ENCODE assay signal across 8 cellular contexts in the genomic region with DNA sequence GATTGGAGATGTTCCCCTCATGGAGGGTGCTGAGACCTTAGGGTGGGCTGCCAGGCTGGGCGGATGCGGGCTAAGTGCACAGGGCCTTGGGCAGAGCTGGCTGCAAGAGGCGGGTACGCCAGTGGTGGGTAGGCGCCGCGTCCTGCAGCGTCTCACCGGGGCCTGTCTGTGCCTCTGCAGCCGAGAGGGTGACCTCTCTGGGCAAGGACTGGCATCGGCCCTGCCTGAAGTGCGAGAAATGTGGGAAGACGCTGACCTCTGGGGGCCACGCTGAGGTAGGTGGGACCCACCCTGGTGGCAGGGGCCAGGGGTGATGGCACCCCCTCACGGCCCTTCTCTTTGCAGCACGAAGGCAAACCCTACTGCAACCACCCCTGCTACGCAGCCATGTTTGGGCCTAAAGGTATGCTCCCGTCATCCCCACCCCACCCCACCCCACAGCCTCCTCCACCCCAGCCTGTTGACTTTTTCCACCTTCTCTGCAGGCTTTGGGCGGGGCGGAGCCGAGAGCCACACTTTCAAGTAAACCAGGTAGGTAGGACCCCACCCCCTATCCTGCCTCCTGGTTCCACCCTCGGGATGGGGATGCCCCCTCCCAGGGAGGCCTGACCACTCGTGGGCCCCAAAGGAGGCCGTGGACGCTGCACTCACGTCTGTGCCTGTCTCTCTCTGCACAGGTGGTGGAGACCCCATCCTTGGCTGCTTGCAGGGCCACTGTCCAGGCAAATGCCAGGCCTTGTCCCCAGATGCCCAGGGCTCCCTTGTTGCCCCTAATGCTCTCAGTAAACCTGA. TPM values are rescaled to one million over a fixed set of nuclear protein-coding genes. Genes with fewer than 3 reads are reported as not detected.
DNase-seq lines count a peak whose midpoint lies in the region; ATAC-seq and TF ChIP-seq lines count a peak whose summit lies in the region.

No MANE protein-coding gene starts in this region.

- H3K4me1 ChIP-seq in smooth muscle cell (ENCODE audit: low read depth): peaks cover 6% of the 10 kb centered on the region

- H3K27ac Mint-ChIP-seq in WTC11: no peak overlapping the region

- TF ChIP-seq CTCF in GM12873 (IDR thresholded peaks at IDR 0.05; ENCODE audit: insufficient read depth, low read depth, low read length, missing control alignments): peak; percentile 3
- TF ChIP-seq CTCF in WTC11 (IDR thresholded peaks at IDR 0.05): no peak
- TF ChIP-seq CTCF in smooth muscle cell (IDR thresholded peaks at IDR 0.05; ENCODE audit: borderline replicate concordance, insufficient read depth, poor library complexity, severe bottlenecking): no peak

- H3K36me3 ChIP-seq in smooth muscle cell (ENCODE audit: low read depth): no peaks in the 10 kb centered on the region

- DNase-seq in WTC11 (ENCODE audit: low spot score) (no peak), left cardiac atrium (peak; percentile 32), smooth muscle cell (lab: John Stamatoyannopoulos, UW; ENCODE audit: unreplicated experiment) (no peak), NCI-H446 (lab: John Stamatoyannopoulos, UW) (no peak), NCI-H2107 (lab: John Stamatoyannopoulos, UW) (no peak)

- no peaks in the 10 kb centered on the region for H3K36me3 Mint-ChIP-seq in WTC11

- no peak for ATAC-seq in WTC11
- no peak for ATAC-seq in left cardiac atrium
- no peak for ATAC-seq in HG02938 (IDR thresholded peaks at IDR 0.05; ENCODE audit: unreplicated experiment)
- ATAC-seq in GM21737 (IDR thresholded peaks at IDR 0.05; ENCODE audit: unreplicated experiment): no peak

- H3K27ac ChIP-seq in smooth muscle cell (ENCODE audit: low read depth): no peak overlapping the region

- peak overlapping the region; percentile 69 for H3K4me2 ChIP-seq in smooth muscle cell

- no peak overlapping the region for H3K4me3 ChIP-seq in smooth muscle cell

- CTCF ChIA-PET in WTC11 (lab: Charles Lee): interaction anchor here (1.5 to 3.4 kb wide), 5 partner anchors 7 to 118 kb away, joined by 4 to 93 read pairs (median 49); no protein-coding TSS in a partner anchor

- H4K20me1 ChIP-seq in smooth muscle cell (ENCODE audit: low read depth): no peaks in the 10 kb centered on the region

- H3K9ac ChIP-seq in smooth muscle cell (ENCODE audit: low read depth): no peak overlapping the region

- H3K79me2 ChIP-seq in smooth muscle cell (ENCODE audit: low read depth): no peaks in the 10 kb centered on the region

- H3K27me3 Mint-ChIP-seq in WTC11 (ENCODE audit: low read depth): peaks cover 58% of the 10 kb centered on the region

- peaks cover 4% of the 10 kb centered on the region for H3K4me1 Mint-ChIP-seq in WTC11

- H3K4me3 Mint-ChIP-seq in WTC11: peak overlapping the region; percentile 25

- no peaks in the 10 kb centered on the region for H3K9me3 ChIP-seq in smooth muscle cell (replicated peaks; ENCODE audit: low read depth)

- intact Hi-C loops in left cardiac atrium (cut with DNase I): loop anchor here in 1 of 2 donors (2.0 kb wide), 1 partner anchor 39 kb away; no protein-coding TSS in a partner anchor

- no peak overlapping the region for H2AFZ ChIP-seq in smooth muscle cell (ENCODE audit: low read depth)

- POLR2A ChIA-PET in WTC11 (lab: Charles Lee): no interaction called here

- H3F3A ChIP-seq in smooth muscle cell (ENCODE audit: low read depth): no peaks in the 10 kb centered on the region

- 95% methylated on average over 22 of the region's 26 CpGs for WGBS in smooth muscle cell (ENCODE audit: low lambda C conversion rate)

- peaks cover 11% of the 10 kb centered on the region for H3K27me3 ChIP-seq in smooth muscle cell (ENCODE audit: low read depth)

- no peaks in the 10 kb centered on the region for H3K9me3 Mint-ChIP-seq in WTC11

TF ChIP-seq in WTC11, 78 proteins besides CTCF, POLR2A, EP300 and RAD21 (continues in another document):
- TF ChIP-seq ERG (CRISPR knock-in tag; IDR thresholded peaks at IDR 0.05) (no peak), ATF1 (CRISPR knock-in tag; IDR thresholded peaks at IDR 0.05) (no peak), NFATC4 (CRISPR knock-in tag; IDR thresholded peaks at IDR 0.05) (no peak), CREB1 (CRISPR knock-in tag; IDR thresholded peaks at IDR 0.05) (no peak), MXD4 (CRISPR knock-in tag; IDR thresholded peaks at IDR 0.05; ENCODE audit: borderline replicate concordance) (no peak), MLX (CRISPR knock-in tag; IDR thresholded peaks at IDR 0.05) (no peak), JUN (CRISPR knock-in tag; IDR thresholded peaks at IDR 0.05) (no peak)
- TF ChIP-seq, protein P1, sequence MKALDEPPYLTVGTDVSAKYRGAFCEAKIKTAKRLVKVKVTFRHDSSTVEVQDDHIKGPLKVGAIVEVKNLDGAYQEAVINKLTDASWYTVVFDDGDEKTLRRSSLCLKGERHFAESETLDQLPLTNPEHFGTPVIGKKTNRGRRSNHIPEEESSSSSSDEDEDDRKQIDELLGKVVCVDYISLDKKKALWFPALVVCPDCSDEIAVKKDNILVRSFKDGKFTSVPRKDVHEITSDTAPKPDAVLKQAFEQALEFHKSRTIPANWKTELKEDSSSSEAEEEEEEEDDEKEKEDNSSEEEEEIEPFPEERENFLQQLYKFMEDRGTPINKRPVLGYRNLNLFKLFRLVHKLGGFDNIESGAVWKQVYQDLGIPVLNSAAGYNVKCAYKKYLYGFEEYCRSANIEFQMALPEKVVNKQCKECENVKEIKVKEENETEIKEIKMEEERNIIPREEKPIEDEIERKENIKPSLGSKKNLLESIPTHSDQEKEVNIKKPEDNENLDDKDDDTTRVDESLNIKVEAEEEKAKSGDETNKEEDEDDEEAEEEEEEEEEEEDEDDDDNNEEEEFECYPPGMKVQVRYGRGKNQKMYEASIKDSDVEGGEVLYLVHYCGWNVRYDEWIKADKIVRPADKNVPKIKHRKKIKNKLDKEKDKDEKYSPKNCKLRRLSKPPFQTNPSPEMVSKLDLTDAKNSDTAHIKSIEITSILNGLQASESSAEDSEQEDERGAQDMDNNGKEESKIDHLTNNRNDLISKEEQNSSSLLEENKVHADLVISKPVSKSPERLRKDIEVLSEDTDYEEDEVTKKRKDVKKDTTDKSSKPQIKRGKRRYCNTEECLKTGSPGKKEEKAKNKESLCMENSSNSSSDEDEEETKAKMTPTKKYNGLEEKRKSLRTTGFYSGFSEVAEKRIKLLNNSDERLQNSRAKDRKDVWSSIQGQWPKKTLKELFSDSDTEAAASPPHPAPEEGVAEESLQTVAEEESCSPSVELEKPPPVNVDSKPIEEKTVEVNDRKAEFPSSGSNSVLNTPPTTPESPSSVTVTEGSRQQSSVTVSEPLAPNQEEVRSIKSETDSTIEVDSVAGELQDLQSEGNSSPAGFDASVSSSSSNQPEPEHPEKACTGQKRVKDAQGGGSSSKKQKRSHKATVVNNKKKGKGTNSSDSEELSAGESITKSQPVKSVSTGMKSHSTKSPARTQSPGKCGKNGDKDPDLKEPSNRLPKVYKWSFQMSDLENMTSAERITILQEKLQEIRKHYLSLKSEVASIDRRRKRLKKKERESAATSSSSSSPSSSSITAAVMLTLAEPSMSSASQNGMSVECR (CRISPR knock-in tag; IDR thresholded peaks at IDR 0.05; ENCODE audit: borderline replicate concordance): no peak
- TF ChIP-seq, protein P2, sequence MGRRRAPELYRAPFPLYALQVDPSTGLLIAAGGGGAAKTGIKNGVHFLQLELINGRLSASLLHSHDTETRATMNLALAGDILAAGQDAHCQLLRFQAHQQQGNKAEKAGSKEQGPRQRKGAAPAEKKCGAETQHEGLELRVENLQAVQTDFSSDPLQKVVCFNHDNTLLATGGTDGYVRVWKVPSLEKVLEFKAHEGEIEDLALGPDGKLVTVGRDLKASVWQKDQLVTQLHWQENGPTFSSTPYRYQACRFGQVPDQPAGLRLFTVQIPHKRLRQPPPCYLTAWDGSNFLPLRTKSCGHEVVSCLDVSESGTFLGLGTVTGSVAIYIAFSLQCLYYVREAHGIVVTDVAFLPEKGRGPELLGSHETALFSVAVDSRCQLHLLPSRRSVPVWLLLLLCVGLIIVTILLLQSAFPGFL (CRISPR knock-in tag; IDR thresholded peaks at IDR 0.05; ENCODE audit: borderline replicate concordance): no peak

RNA-seq across cellular contexts. Expression of gene CRIP1, which starts 1.5 kb away (rescaled TPM):
- total RNA-seq in WTC11 (2021): 4.8 to 9.0 TPM (median 5.8 TPM) in 3 replicates
- 100 to 1,000 TPM; 137 to 192 TPM for total RNA-seq in left cardiac atrium
- total RNA-seq in smooth muscle cell: 0.27 and 4.9 TPM in 2 replicates
- 31.8 and 40.6 TPM in 2 replicates for polyA plus RNA-seq in smooth muscle cell

RNA-seq across cellular contexts. Expression of gene TEDC1, which starts 2.9 kb away (rescaled TPM):
- total RNA-seq in WTC11 (2021) (16.4 to 17.9 TPM (median 16.7 TPM) in 3 replicates), left cardiac atrium (1 to 10 TPM; 5.1 to 5.9 TPM), smooth muscle cell (3.8 and 3.9 TPM in 2 replicates)
- polyA plus RNA-seq in smooth muscle cell: 4.7 and 8.2 TPM in 2 replicates

RNA-seq across cellular contexts. Expression of gene CRIP2, which starts 13.6 kb away (rescaled TPM):
- total RNA-seq in WTC11 (2021) (4.6 to 5.4 TPM (median 5.0 TPM) in 3 replicates), left cardiac atrium (100 to 1,000 TPM; 783 to 843 TPM), smooth muscle cell (7.6 and 14.1 TPM in 2 replicates)
- 38.1 and 45.7 TPM in 2 replicates for polyA plus RNA-seq in smooth muscle cell

RNA-seq across cellular contexts. Expression of gene TMEM121, which starts 38.2 kb away (rescaled TPM):
- 0.81 to 1.9 TPM (median 1.5 TPM) in 3 replicates for total RNA-seq in WTC11 (2021)
- 1 to 10 TPM; 2.2 to 2.7 TPM for total RNA-seq in left cardiac atrium
- 2.6 and 7.0 TPM in 2 replicates for total RNA-seq in smooth muscle cell
- 7.2 and 12.1 TPM in 2 replicates for polyA plus RNA-seq in smooth muscle cell

Comparison
In these comparisons a context has a peak if more than half of its experiments do, and no peak if none do; other contexts are left out.
1. RNA of gene CRIP1, which starts 1.5 kb away (total RNA-seq): 137 to 192 TPM in left cardiac atrium; 4.8 to 9.0 TPM in WTC11 and 0.27 to 4.9 TPM in smooth muscle cell; every median in the first group is over 10 times any median in the second.
2. RNA of gene CRIP2, which starts 13.6 kb away (total RNA-seq): 783 to 843 TPM in left cardiac atrium; 7.6 to 14.1 TPM in smooth muscle cell and 4.6 to 5.4 TPM in WTC11; every median in the first group is over 10 times any median in the second.